22 cellular contexts compared by ENCODE assay signal in the genomic region with DNA sequence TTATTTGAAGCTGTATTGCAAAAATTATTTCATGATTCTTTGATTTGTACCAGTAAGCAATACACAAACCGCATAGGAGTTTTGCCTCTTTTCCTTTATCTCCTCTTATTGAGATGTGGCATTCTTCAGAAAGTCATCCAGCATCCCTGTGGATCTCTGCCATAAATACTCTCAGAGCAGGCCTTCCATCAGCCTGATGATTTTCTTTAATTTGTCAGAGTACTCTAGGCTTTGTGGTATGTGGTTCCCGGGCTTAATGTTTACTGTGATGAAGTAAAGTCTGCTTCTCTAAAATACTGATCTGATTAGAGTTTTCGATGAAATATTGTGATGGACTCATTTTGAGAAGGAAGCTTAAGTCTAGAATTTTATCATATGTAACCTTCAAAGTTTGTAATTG. TPM values are rescaled to one million over a fixed set of nuclear protein-coding genes. Genes with fewer than 3 reads are reported as not detected.
DNase-seq lines count a peak whose midpoint lies in the region; ATAC-seq, FAIRE-seq and TF ChIP-seq lines count a peak whose summit lies in the region.
"Had no signal": no experiment of that assay in that cellular context is flagged by ENCODE, and none has a peak within 500 bp of the region (broad histone marks: within the 10 kb centered on the region; RNA-seq: fewer than 3 reads in every experiment).

No MANE protein-coding gene starts in this region.

- no peak overlapping the region for H3K56ac ChIP-seq in H9 (ENCODE audit: insufficient read length, low read depth, low read length)

- H3K79me1 ChIP-seq in H9 (ENCODE audit: insufficient read depth, low read depth, low read length, poor library complexity, severe bottlenecking), result no peaks in the 10 kb centered on the region

- H2BK120ac ChIP-seq in H9 (ENCODE audit: low read depth, low read length, poor library complexity, severe bottlenecking), result no peak overlapping the region

- H3K4me3 ChIP-seq in prostate gland, result no peak overlapping the region
- H3K4me3 ChIP-seq: GM12878 had no signal

- TF ChIP-seq CTCF in D721Med (IDR thresholded peaks at IDR 0.05; ENCODE audit: insufficient read depth, missing control alignments), result no peak
- no peak for TF ChIP-seq CTCF in VCaP (conservative IDR thresholded peaks at IDR 0.05)
- TF ChIP-seq CTCF in prostate gland (IDR thresholded peaks at IDR 0.05), result no peak
- TF ChIP-seq CTCF in H9 (conservative IDR thresholded peaks at IDR 0.05), result no peak

- H2AFZ ChIP-seq in H9 (ENCODE audit: low read length), result no peak overlapping the region

- H3K18ac ChIP-seq in H9 (ENCODE audit: insufficient read length, low read depth, low read length), result no peak overlapping the region

- H2BK5ac ChIP-seq in H9 (ENCODE audit: insufficient read length, low read length), result no peak overlapping the region

- H3K23ac ChIP-seq in H9 (ENCODE audit: insufficient read length, low read depth, low read length), result no peak overlapping the region

- H3K9ac ChIP-seq in H9 (ENCODE audit: extremely low read depth, insufficient read length, low read length), result no peak overlapping the region

- H4K91ac ChIP-seq in H9 (ENCODE audit: insufficient read length, low read depth, low read length), result no peak overlapping the region

- intact Hi-C loops in prostate gland (cut with DNase I), result no loop called here

- peak; percentile 55 for ATAC-seq in stimulated activated effector memory CD8-positive, alpha-beta T cell treated with anti-CD3 and anti-CD28 coated beads, Interleukin-12 subunit alpha, Interleukin-12 subunit beta, amount 100 ng/mL, for 72 hours
- ATAC-seq: GM12878 had no signal

- DNase-seq in D721Med (ENCODE audit: insufficient read length, low spot score) (no peak), EH (ENCODE audit: low read depth) (peak; percentile 8), prostate gland (ENCODE audit: low spot score) (no peak), SK-N-DZ (ENCODE audit: low spot score) (no peak), H9 (no peak)
- DNase-seq in stimulated activated effector memory CD8-positive, alpha-beta T cell treated with anti-CD3 and anti-CD28 coated beads, Interleukin-12 subunit alpha, Interleukin-12 subunit beta, amount 100 ng/mL, for 72 hours (ENCODE audit: low spot score in 2 of 2), result no peak
- DNase-seq: ACHN; BE2C; C1 segment of cervical spinal cord; CD8-positive, alpha-beta memory T cell; COR-L47; DMS79 treated with DMSO at 0.1 percent for 48 hours; EL; GOT3; H7 had no signal

- H3K4me3 Mint-ChIP-seq in stimulated activated effector memory CD8-positive, alpha-beta T cell treated with anti-CD3 and anti-CD28 coated beads, Interleukin-12 subunit alpha, Interleukin-12 subunit beta, amount 100 ng/mL, for 72 hours, result no peak overlapping the region
- H3K4me3 Mint-ChIP-seq in H9, result no peak overlapping the region
- H3K4me3 Mint-ChIP-seq: CD4-positive, CD25-positive, alpha-beta regulatory T cell; CD8-positive, alpha-beta memory T cell; IgD-negative memory B cell had no signal

- H2BK15ac ChIP-seq in H9 (ENCODE audit: low read depth, low read length), result no peak overlapping the region

- H3K4me1 ChIP-seq in prostate gland (replicated peaks) (no peaks in the 10 kb centered on the region), H9 (ENCODE audit: insufficient read depth, low read length) (no peaks in the 10 kb centered on the region)

- 93% methylated on average over 3 of the region's 3 CpGs for WGBS in prostate gland
- no CpG with 5 or more reads among the region's 3 CpGs for WGBS in H9 (ENCODE audit: extremely low coverage, insufficient read length, low lambda C conversion rate)

- H2BK20ac ChIP-seq in H9 (ENCODE audit: low read depth, low read length, poor library complexity, severe bottlenecking), result no peak overlapping the region

- no peak overlapping the region for H4K5ac ChIP-seq in H9 (ENCODE audit: insufficient read length, low read depth, low read length)

- H3K14ac ChIP-seq in H9 (ENCODE audit: insufficient read depth, low read length), result no peak overlapping the region

- no peak overlapping the region for H4K8ac ChIP-seq in H9 (replicated peaks; ENCODE audit: insufficient read length, low read depth, low read length)

- no peaks in the 10 kb centered on the region for H4K20me1 ChIP-seq in H9 (ENCODE audit: control insufficient read depth, insufficient read depth, insufficient read length)

- H3K9me3 Mint-ChIP-seq in stimulated activated effector memory CD8-positive, alpha-beta T cell treated with anti-CD3 and anti-CD28 coated beads, Interleukin-12 subunit alpha, Interleukin-12 subunit beta, amount 100 ng/mL, for 72 hours, result no peaks in the 10 kb centered on the region
- no peaks in the 10 kb centered on the region for H3K9me3 Mint-ChIP-seq in H9
- H3K9me3 Mint-ChIP-seq: CD4-positive, CD25-positive, alpha-beta regulatory T cell; CD8-positive, alpha-beta memory T cell; IgD-negative memory B cell had no signal

- no peak overlapping the region for H3K4me2 ChIP-seq in H9 (ENCODE audit: insufficient read depth, insufficient read length, low read length)

- H3K79me2 ChIP-seq in H9 (ENCODE audit: insufficient read depth, low read length), result no peaks in the 10 kb centered on the region

- no peak overlapping the region for H3T11ph ChIP-seq in H9 (ENCODE audit: low read length)

- H3K27me3 Mint-ChIP-seq in H9 (ENCODE audit: low read depth), result no peaks in the 10 kb centered on the region
- H3K27me3 Mint-ChIP-seq: CD4-positive, CD25-positive, alpha-beta regulatory T cell; CD8-positive, alpha-beta memory T cell; IgD-negative memory B cell had no signal

- FAIRE-seq in D721Med (lab: Jason Lieb, UNC), result peak; percentile 64
- FAIRE-seq: A204.1, GM12878, HTR-8/SVneo had no signal

- H3K9me3 ChIP-seq in prostate gland (no peaks in the 10 kb centered on the region), H9 (ENCODE audit: control insufficient read depth, low read depth, low read length) (no peaks in the 10 kb centered on the region)
- H3K9me3 ChIP-seq: BE2C had no signal

- no peaks in the 10 kb centered on the region for H3K36me3 ChIP-seq in prostate gland
- H3K36me3 ChIP-seq: BE2C had no signal

- no peaks in the 10 kb centered on the region for H3K36me3 Mint-ChIP-seq in stimulated activated effector memory CD8-positive, alpha-beta T cell treated with anti-CD3 and anti-CD28 coated beads, Interleukin-12 subunit alpha, Interleukin-12 subunit beta, amount 100 ng/mL, for 72 hours
- no peaks in the 10 kb centered on the region for H3K36me3 Mint-ChIP-seq in H9 (ENCODE audit: insufficient read depth in 1 of 3, low read depth in 3 of 3)

- H3K23me2 ChIP-seq in H9 (ENCODE audit: insufficient read length, low read depth, low read length, poor library complexity, severe bottlenecking), result no peaks in the 10 kb centered on the region

- H3K4me1 Mint-ChIP-seq in stimulated activated effector memory CD8-positive, alpha-beta T cell treated with anti-CD3 and anti-CD28 coated beads, Interleukin-12 subunit alpha, Interleukin-12 subunit beta, amount 100 ng/mL, for 72 hours, result no peaks in the 10 kb centered on the region
- no peaks in the 10 kb centered on the region for H3K4me1 Mint-ChIP-seq in H9

- no peak for TF ChIP-seq POLR2A in prostate gland (IDR thresholded peaks at IDR 0.05)

- H3K27me3 ChIP-seq in prostate gland (replicated peaks; ENCODE audit: insufficient read depth) (no peaks in the 10 kb centered on the region), H9 (ENCODE audit: insufficient read depth, low read length) (no peaks in the 10 kb centered on the region)
- H3K27me3 ChIP-seq: BE2C had no signal

- no peak overlapping the region for H3K4ac ChIP-seq in H9 (ENCODE audit: low read depth, low read length)

- peak overlapping the region; percentile 55 for H3K27ac ChIP-seq in VCaP
- no peak overlapping the region for H3K27ac ChIP-seq in prostate gland
- no peak overlapping the region for H3K27ac ChIP-seq in H9 (ENCODE audit: insufficient read length, low read depth, low read length)

- H2BK12ac ChIP-seq in H9 (ENCODE audit: insufficient read length, low read depth, low read length), result no peak overlapping the region

- no peak overlapping the region for H3K27ac Mint-ChIP-seq in stimulated activated effector memory CD8-positive, alpha-beta T cell treated with anti-CD3 and anti-CD28 coated beads, Interleukin-12 subunit alpha, Interleukin-12 subunit beta, amount 100 ng/mL, for 72 hours
- no peak overlapping the region for H3K27ac Mint-ChIP-seq in H9
- H3K27ac Mint-ChIP-seq: IgD-negative memory B cell had no signal

- H2AK5ac ChIP-seq in H9 (ENCODE audit: insufficient read length, low read length), result no peak overlapping the region

RNA-seq across cellular contexts. Expression of a gene that starts 31.1 kb away (rescaled TPM):
- total RNA-seq in prostate gland, result under 1 TPM in 1 of 2 donors, not detected in 1; 0.23 TPM
- 1.7 and 2.4 TPM in 2 replicates for polyA plus RNA-seq in SK-N-DZ (2014; cell fraction: cytosol; rRNA removed)
- polyA plus RNA-seq in SK-N-DZ (2014; cell fraction: nucleus; rRNA removed), result 3.0 and 3.2 TPM in 2 replicates
- 0.17 and 0.57 TPM in 2 replicates for total RNA-seq in H9 (2021)
- total RNA-seq: CD8-positive, alpha-beta memory T cell; G401; GM12878 had no signal
- polyA plus RNA-seq: CD4-positive, CD25-positive, alpha-beta regulatory T cell; CD8-positive, alpha-beta memory T cell; GM12878; IgD-negative memory B cell had no signal
